ENCODE assay signal across 11 cellular contexts in genomic region chr16:68246671-68247070, GRCh38. TPM values are rescaled to one million over a fixed set of nuclear protein-coding genes. Genes with fewer than 3 reads are reported as not detected.
A peak's percentile ranks its signal among the peaks of the same experiment; 100 is the strongest.
DNase-seq lines count a peak whose midpoint lies in the region; ATAC-seq, FAIRE-seq and TF ChIP-seq lines count a peak whose summit lies in the region.
"Had no signal": no experiment of that assay in that cellular context is flagged by ENCODE, and none has a peak within 500 bp of the region (broad histone marks: within the 10 kb centered on the region; RNA-seq: fewer than 3 reads in every experiment).

No MANE protein-coding gene starts in this region.

- TF ChIP-seq CTCF in brain (conservative IDR thresholded peaks at IDR 0.05), result no peak

- no peaks in the 10 kb centered on the region for H3K27me3 ChIP-seq in BLaER1 treated with 17β-estradiol and CSF1 and Interleukin-3, amounts not matched to agents 10 nM and 100 nM
- no peaks in the 10 kb centered on the region for H3K27me3 ChIP-seq in naive thymus-derived CD4-positive, alpha-beta T cell (ENCODE audit: control insufficient read depth in 2 of 2, insufficient read depth in 2 of 2, low read length in 2 of 2)
- H3K27me3 ChIP-seq: foreskin keratinocyte had no signal

- no peaks in the 10 kb centered on the region for H3K9me3 ChIP-seq in BLaER1 treated with 17β-estradiol and CSF1 and Interleukin-3, amounts not matched to agents 10 nM and 100 nM (replicated peaks in 1 of 11)
- no peaks in the 10 kb centered on the region for H3K9me3 ChIP-seq in naive thymus-derived CD4-positive, alpha-beta T cell (ENCODE audit: control insufficient read depth in 2 of 3, low read length in 3 of 3)
- H3K9me3 ChIP-seq: mucosa of descending colon had no signal

- no peaks in the 10 kb centered on the region for H3K9me3 Mint-ChIP-seq in brain
- peaks cover 0 to 2% (median 0%) of the 10 kb centered on the region in 11 donors for H3K9me3 Mint-ChIP-seq in naive thymus-derived CD4-positive, alpha-beta T cell

- H3K9ac ChIP-seq in BLaER1 treated with 17β-estradiol and CSF1 and Interleukin-3, amounts not matched to agents 10 nM and 100 nM, result peak overlapping the region; percentile 71 to 85 (median 80); a peak in 19 of 22 replicates

- H4K20me1 ChIP-seq in BLaER1 treated with 17β-estradiol and CSF1 and Interleukin-3, amounts not matched to agents 10 nM and 100 nM, result peaks cover 0 to 22% (median 0%) of the 10 kb centered on the region in 11 experiments; a peak in 6 of 22 replicates

- H3K36me3 ChIP-seq in BLaER1 treated with 17β-estradiol and CSF1 and Interleukin-3, amounts not matched to agents 10 nM and 100 nM, result peaks cover 25 to 36% (median 30%) of the 10 kb centered on the region in 11 experiments; a peak in 21 of 22 replicates
- H3K36me3 ChIP-seq in naive thymus-derived CD4-positive, alpha-beta T cell (ENCODE audit: control insufficient read depth in 2 of 3, insufficient read depth in 3 of 3, low read length in 3 of 3), result peaks cover 0 to 30% (median 0%) of the 10 kb centered on the region in 3 experiments

- peak overlapping the region; percentile 93 to 99 (median 98) for H3K4me2 ChIP-seq in BLaER1 treated with 17β-estradiol and CSF1 and Interleukin-3, amounts not matched to agents 10 nM and 100 nM

- peak overlapping the region; percentile 95 to 99 (median 98) for H3K4me3 Mint-ChIP-seq in brain
- H3K4me3 Mint-ChIP-seq in naive thymus-derived CD4-positive, alpha-beta T cell, result peak overlapping the region in 9 of 10 donors; percentile 91 to 99 (median 98)

- H3K4me3 ChIP-seq in BLaER1 treated with 17β-estradiol and CSF1 and Interleukin-3, amounts not matched to agents 10 nM and 100 nM, result peak overlapping the region; percentile 78 to 96 (median 86)
- no peak overlapping the region for H3K4me3 ChIP-seq in naive thymus-derived CD4-positive, alpha-beta T cell (ENCODE audit: low read length)
- H3K4me3 ChIP-seq: mucosa of descending colon had no signal

- peaks cover 3% of the 10 kb centered on the region for H3K27me3 Mint-ChIP-seq in brain
- peaks cover 0 to 2% (median 0%) of the 10 kb centered on the region in 5 donors for H3K27me3 Mint-ChIP-seq in naive thymus-derived CD4-positive, alpha-beta T cell

- ATAC-seq in naive thymus-derived CD4-positive, alpha-beta T cell, result no peak
- ATAC-seq: foreskin keratinocyte, mucosa of descending colon had no signal

- peak overlapping the region in 2 of 5 experiments; percentile 24 to 41 for H3K27ac Mint-ChIP-seq in brain
- H3K27ac Mint-ChIP-seq in naive thymus-derived CD4-positive, alpha-beta T cell, result peak overlapping the region in 1 of 9 donors; percentile 69

- POLR2A ChIA-PET in naive thymus-derived CD4-positive, alpha-beta T cell (lab: Charles Lee), result interaction anchor here (1.3 kb wide), 1 partner anchor 9 kb away, joined by 6 read pairs; no protein-coding TSS in a partner anchor

- H3K36me3 Mint-ChIP-seq in brain, result peaks cover 16% of the 10 kb centered on the region
- peaks cover 0 to 13% (median 4%) of the 10 kb centered on the region in 5 donors for H3K36me3 Mint-ChIP-seq in naive thymus-derived CD4-positive, alpha-beta T cell

- DNase-seq in HTR-8/SVneo (ENCODE audit: insufficient read length, low spot score) (no peak), putamen (ENCODE audit: low spot score) (no peak), HuH-7 (ENCODE audit: low spot score) (no peak), islet precursor cell (no peak), NCI-H128 (lab: John Stamatoyannopoulos, UW; ENCODE audit: unreplicated experiment) (no peak)
- no peak for DNase-seq in naive thymus-derived CD4-positive, alpha-beta T cell
- DNase-seq: foreskin keratinocyte, NCI-H345 had no signal

- H3K4me1 ChIP-seq in BLaER1 treated with 17β-estradiol and CSF1 and Interleukin-3, amounts not matched to agents 10 nM and 100 nM, result peaks cover 65 to 70% (median 68%) of the 10 kb centered on the region in 10 experiments
- peaks cover 13 to 14% of the 10 kb centered on the region in 2 donors for H3K4me1 ChIP-seq in naive thymus-derived CD4-positive, alpha-beta T cell (ENCODE audit: control insufficient read depth in 2 of 2, insufficient read depth in 2 of 2, low read length in 2 of 2)
- H3K4me1 ChIP-seq: foreskin keratinocyte had no signal

- peak overlapping the region; percentile 49 to 82 (median 64); a peak in 21 of 22 replicates for H3K27ac ChIP-seq in BLaER1 treated with 17β-estradiol and CSF1 and Interleukin-3, amounts not matched to agents 10 nM and 100 nM
- no peak overlapping the region for H3K27ac ChIP-seq in naive thymus-derived CD4-positive, alpha-beta T cell (ENCODE audit: low read depth, low read length)
- H3K27ac ChIP-seq: foreskin keratinocyte had no signal

- CTCF ChIA-PET in naive thymus-derived CD4-positive, alpha-beta T cell (lab: Charles Lee), result no interaction called here

- H3K4me1 Mint-ChIP-seq in brain, result peaks cover 32% of the 10 kb centered on the region
- peaks cover 8 to 33% (median 29%) of the 10 kb centered on the region in 7 donors for H3K4me1 Mint-ChIP-seq in naive thymus-derived CD4-positive, alpha-beta T cell

- peak; percentile 33 for FAIRE-seq in HTR-8/SVneo (lab: Jason Lieb, UNC)

- intact Hi-C loops in naive thymus-derived CD4-positive, alpha-beta T cell (cut with micrococcal nuclease), result loop anchor here in 1 of 2 donors (5.0 to 10.0 kb wide), 2 partner anchors 171 to 762 kb away; partner anchors contain the start of genes AGRP and ATP6V0D1

RNA-seq across cellular contexts. Expression of gene PLA2G15, which starts 1.5 kb away (rescaled TPM):
- polyA plus RNA-seq in brain (ENCODE audit: insufficient read depth, low read depth, low replicate concordance), result 12.2 TPM
- total RNA-seq in naive thymus-derived CD4-positive, alpha-beta T cell, result 10 to 100 TPM in 2 of 5 experiments, 1 to 10 TPM in 3; 8.5 to 16.8 (median 9.9) TPM
- polyA plus RNA-seq in naive thymus-derived CD4-positive, alpha-beta T cell, result 10 to 100 TPM in 1 of 2 donors, 1 to 10 TPM in 1; 6.8 to 15.6 TPM

RNA-seq across cellular contexts. Expression of gene ESRP2, which starts 10.7 kb away (rescaled TPM):
- polyA plus RNA-seq in brain (ENCODE audit: insufficient read depth, low read depth, low replicate concordance), result 1.8 TPM
- total RNA-seq in naive thymus-derived CD4-positive, alpha-beta T cell, result not detected
- polyA plus RNA-seq in naive thymus-derived CD4-positive, alpha-beta T cell, result under 1 TPM; 0.11 to 0.29 TPM

RNA-seq across cellular contexts. Expression of gene SLC7A6, which starts 17.7 kb away (rescaled TPM):
- polyA plus RNA-seq in brain (ENCODE audit: insufficient read depth, low read depth, low replicate concordance), result 4.8 TPM
- total RNA-seq in naive thymus-derived CD4-positive, alpha-beta T cell, result 100 to 1,000 TPM; 112 to 248 (median 207) TPM
- polyA plus RNA-seq in naive thymus-derived CD4-positive, alpha-beta T cell, result 10 to 100 TPM; 29.3 to 31.1 TPM
